ENCODE assay signal across 18 cellular contexts in genomic region chr15:88641959-88642452, GRCh38. TPM values are rescaled to one million over a fixed set of nuclear protein-coding genes. Genes with fewer than 3 reads are reported as not detected.
DNase-seq lines count a peak whose midpoint lies in the region; ATAC-seq and TF ChIP-seq lines count a peak whose summit lies in the region.
"Had no signal": no experiment of that assay in that cellular context is flagged by ENCODE, and none has a peak within 500 bp of the region (broad histone marks: within the 10 kb centered on the region; RNA-seq: fewer than 3 reads in every experiment).

No MANE protein-coding gene starts in this region.

- POLR2A ChIA-PET in activated CD8-positive, alpha-beta T cell treated with anti-CD3 and anti-CD28 coated beads, Interleukin-2, amount 10 ng/mL, durations not matched to agents 7 days and 5 days (lab: Charles Lee), result no interaction called here
- POLR2A ChIA-PET in naive thymus-derived CD4-positive, alpha-beta T cell (lab: Charles Lee), result no interaction called here

- peaks cover 87% of the 10 kb centered on the region for H3K79me2 ChIP-seq in DOHH2 (ENCODE audit: control insufficient read depth, low read length)

- H4K20me1 ChIP-seq in DOHH2 (ENCODE audit: control insufficient read depth, insufficient read depth, low read depth, low read length), result no peaks in the 10 kb centered on the region

- H3K36me3 ChIP-seq in CD4-positive, CD25-positive, alpha-beta regulatory T cell (ENCODE audit: control insufficient read depth, insufficient read depth, low read length), result peaks cover 48% of the 10 kb centered on the region
- peaks cover 77% of the 10 kb centered on the region for H3K36me3 ChIP-seq in DOHH2 (ENCODE audit: control insufficient read depth, low read length)
- H3K36me3 ChIP-seq in naive thymus-derived CD4-positive, alpha-beta T cell (ENCODE audit: control insufficient read depth in 2 of 3, insufficient read depth in 3 of 3, low read length in 3 of 3), result peaks cover 3 to 22% (median 22%) of the 10 kb centered on the region in 3 experiments
- H3K36me3 ChIP-seq: brain microvascular endothelial cell, thoracic aorta had no signal

- no peak for TF ChIP-seq CTCF in DOHH2 (IDR thresholded peaks at IDR 0.05; ENCODE audit: low read depth, low read length, poor library complexity, severe bottlenecking)

- peak overlapping the region; percentile 50 for H3K4me3 ChIP-seq in CD4-positive, CD25-positive, alpha-beta regulatory T cell (ENCODE audit: low read depth, low read length)
- peak overlapping the region; percentile 87 for H3K4me3 ChIP-seq in DOHH2 (ENCODE audit: low read length)
- no peak overlapping the region for H3K4me3 ChIP-seq in naive thymus-derived CD4-positive, alpha-beta T cell (ENCODE audit: low read length)
- H3K4me3 ChIP-seq: smooth muscle cell, thoracic aorta had no signal

- H3K36me3 Mint-ChIP-seq in CD4-positive, CD25-positive, alpha-beta regulatory T cell, result peaks cover 48% of the 10 kb centered on the region
- H3K36me3 Mint-ChIP-seq in activated CD8-positive, alpha-beta T cell treated with anti-CD3 and anti-CD28 coated beads, Interleukin-2, amount 10 ng/mL, durations not matched to agents 7 days and 5 days (ENCODE audit: low read depth), result peaks cover 52% of the 10 kb centered on the region
- H3K36me3 Mint-ChIP-seq in naive thymus-derived CD4-positive, alpha-beta T cell, result peaks cover 12 to 46% (median 34%) of the 10 kb centered on the region in 5 donors

- H3K4me3 Mint-ChIP-seq in CD4-positive, CD25-positive, alpha-beta regulatory T cell, result peak overlapping the region; percentile 66 to 78 (median 70)
- H3K4me3 Mint-ChIP-seq in activated CD8-positive, alpha-beta T cell treated with anti-CD3 and anti-CD28 coated beads, Interleukin-2, amount 10 ng/mL, durations not matched to agents 7 days and 5 days, result peak overlapping the region; percentile 17
- H3K4me3 Mint-ChIP-seq in naive thymus-derived CD4-positive, alpha-beta T cell, result peak overlapping the region; percentile 36 to 71 (median 60)

- ATAC-seq in CD4-positive, CD25-positive, alpha-beta regulatory T cell (ENCODE audit: low read depth in 2 of 2), result no peak
- no peak for ATAC-seq in activated CD8-positive, alpha-beta T cell treated with anti-CD3 and anti-CD28 coated beads, Interleukin-2, amount 10 ng/mL, durations not matched to agents 7 days and 5 days
- ATAC-seq in naive thymus-derived CD4-positive, alpha-beta T cell, result no peak
- ATAC-seq in GM21390 (IDR thresholded peaks at IDR 0.05; ENCODE audit: unreplicated experiment) (no peak), HG02973 (IDR thresholded peaks at IDR 0.05; ENCODE audit: unreplicated experiment) (no peak)

- H3K27me3 Mint-ChIP-seq in CD4-positive, CD25-positive, alpha-beta regulatory T cell, result no peaks in the 10 kb centered on the region
- no peaks in the 10 kb centered on the region for H3K27me3 Mint-ChIP-seq in activated CD8-positive, alpha-beta T cell treated with anti-CD3 and anti-CD28 coated beads, Interleukin-2, amount 10 ng/mL, durations not matched to agents 7 days and 5 days (ENCODE audit: low read depth)
- H3K27me3 Mint-ChIP-seq in naive thymus-derived CD4-positive, alpha-beta T cell, result peaks cover 0 to 2% (median 0%) of the 10 kb centered on the region in 5 donors

- CTCF ChIA-PET in activated CD8-positive, alpha-beta T cell treated with anti-CD3 and anti-CD28 coated beads, Interleukin-2, amount 10 ng/mL, durations not matched to agents 7 days and 5 days (lab: Charles Lee), result no interaction called here
- CTCF ChIA-PET in naive thymus-derived CD4-positive, alpha-beta T cell (lab: Charles Lee), result no interaction called here

- intact Hi-C loops in naive thymus-derived CD4-positive, alpha-beta T cell (cut with micrococcal nuclease), result no loop called here

- DNase-seq in CD4-positive, CD25-positive, alpha-beta regulatory T cell, result no peak
- DNase-seq in activated CD8-positive, alpha-beta T cell treated with anti-CD3 and anti-CD28 coated beads, Interleukin-2, amount 10 ng/mL, durations not matched to agents 7 days and 5 days, result no peak
- DNase-seq in naive thymus-derived CD4-positive, alpha-beta T cell, result no peak
- no peak for DNase-seq in ecto neural progenitor cell (ENCODE audit: low spot score)
- DNase-seq: activated CD8-positive, alpha-beta memory T cell treated with anti-CD3 and anti-CD28 coated beads for 24 hours; AML-193; brain microvascular endothelial cell; cortex of kidney; DMS153; foreskin melanocyte; mesendoderm; NCI-H146; stimulated activated CD4-positive, alpha-beta T cell treated with anti-CD3 and anti-CD28 coated beads, Interleukin-4, amount 100 ng/mL, for 4 hours had no signal

- H3K4me1 ChIP-seq in CD4-positive, CD25-positive, alpha-beta regulatory T cell (ENCODE audit: control insufficient read depth, insufficient read depth, low read length, poor library complexity, severe bottlenecking), result peaks cover 91% of the 10 kb centered on the region
- peaks cover 91% of the 10 kb centered on the region for H3K4me1 ChIP-seq in DOHH2 (ENCODE audit: control insufficient read depth, low read length)
- H3K4me1 ChIP-seq in naive thymus-derived CD4-positive, alpha-beta T cell (ENCODE audit: control insufficient read depth in 2 of 2, insufficient read depth in 2 of 2, low read length in 2 of 2), result peaks cover 47 to 73% of the 10 kb centered on the region in 2 donors

- peak overlapping the region; percentile 51 to 99 (median 86) for H3K27ac Mint-ChIP-seq in CD4-positive, CD25-positive, alpha-beta regulatory T cell
- peak overlapping the region; percentile 69 for H3K27ac Mint-ChIP-seq in activated CD8-positive, alpha-beta T cell treated with anti-CD3 and anti-CD28 coated beads, Interleukin-2, amount 10 ng/mL, durations not matched to agents 7 days and 5 days
- H3K27ac Mint-ChIP-seq in naive thymus-derived CD4-positive, alpha-beta T cell, result peak overlapping the region; percentile 60 to 100 (median 90)

- peaks cover 0 to under 1% (median 0%) of the 10 kb centered on the region in 7 donors for H3K9me3 Mint-ChIP-seq in CD4-positive, CD25-positive, alpha-beta regulatory T cell
- H3K9me3 Mint-ChIP-seq in activated CD8-positive, alpha-beta T cell treated with anti-CD3 and anti-CD28 coated beads, Interleukin-2, amount 10 ng/mL, durations not matched to agents 7 days and 5 days (ENCODE audit: insufficient read depth), result no peaks in the 10 kb centered on the region
- H3K9me3 Mint-ChIP-seq in naive thymus-derived CD4-positive, alpha-beta T cell, result peaks cover 0 to 4% (median 0%) of the 10 kb centered on the region in 11 donors

- peaks cover 18 to 90% (median 59%) of the 10 kb centered on the region in 4 donors for H3K4me1 Mint-ChIP-seq in CD4-positive, CD25-positive, alpha-beta regulatory T cell
- H3K4me1 Mint-ChIP-seq in activated CD8-positive, alpha-beta T cell treated with anti-CD3 and anti-CD28 coated beads, Interleukin-2, amount 10 ng/mL, durations not matched to agents 7 days and 5 days (ENCODE audit: low read depth), result peaks cover 73% of the 10 kb centered on the region
- peaks cover 61 to 89% (median 71%) of the 10 kb centered on the region in 7 donors for H3K4me1 Mint-ChIP-seq in naive thymus-derived CD4-positive, alpha-beta T cell

- no peaks in the 10 kb centered on the region for H3K9me2 ChIP-seq in DOHH2 (replicated peaks; ENCODE audit: control insufficient read depth, low read length)

- no peaks in the 10 kb centered on the region for H3K9me3 ChIP-seq in CD4-positive, CD25-positive, alpha-beta regulatory T cell (ENCODE audit: control insufficient read depth in 2 of 2, low read length in 2 of 2)
- H3K9me3 ChIP-seq in DOHH2 (ENCODE audit: control insufficient read depth, insufficient read depth, low read length), result no peaks in the 10 kb centered on the region
- H3K9me3 ChIP-seq in naive thymus-derived CD4-positive, alpha-beta T cell (ENCODE audit: control insufficient read depth in 2 of 3, low read length in 3 of 3), result no peaks in the 10 kb centered on the region
- H3K9me3 ChIP-seq: thoracic aorta had no signal

- peaks cover 66% of the 10 kb centered on the region for H3F3A ChIP-seq in DOHH2 (ENCODE audit: control insufficient read depth, insufficient read depth)

- H3K27me3 ChIP-seq in CD4-positive, CD25-positive, alpha-beta regulatory T cell (ENCODE audit: control insufficient read depth, insufficient read depth, low read length), result no peaks in the 10 kb centered on the region
- no peaks in the 10 kb centered on the region for H3K27me3 ChIP-seq in DOHH2 (ENCODE audit: control insufficient read depth, low read length)
- H3K27me3 ChIP-seq in naive thymus-derived CD4-positive, alpha-beta T cell (ENCODE audit: control insufficient read depth in 2 of 2, insufficient read depth in 2 of 2, low read length in 2 of 2), result no peaks in the 10 kb centered on the region
- H3K27me3 ChIP-seq: brain microvascular endothelial cell had no signal

- H3K27ac ChIP-seq in CD4-positive, CD25-positive, alpha-beta regulatory T cell (ENCODE audit: insufficient read depth, low read length, poor library complexity, severe bottlenecking), result peak overlapping the region; percentile 100
- H3K27ac ChIP-seq in DOHH2 (ENCODE audit: low read depth, low read length), result peak overlapping the region; percentile 97
- H3K27ac ChIP-seq in naive thymus-derived CD4-positive, alpha-beta T cell (ENCODE audit: low read depth, low read length), result peak overlapping the region; percentile 99
- H3K27ac ChIP-seq: brain microvascular endothelial cell, thoracic aorta had no signal

- H3K4me2 ChIP-seq in DOHH2 (ENCODE audit: low read length), result peak overlapping the region; percentile 99
- H3K4me2 ChIP-seq: smooth muscle cell had no signal

RNA-seq across cellular contexts. Expression of gene ISG20, which starts 3.2 kb away (rescaled TPM):
- 257 TPM for total RNA-seq in CD4-positive, CD25-positive, alpha-beta regulatory T cell
- polyA plus RNA-seq in CD4-positive, CD25-positive, alpha-beta regulatory T cell, result 100 to 1,000 TPM; 724 to 832 (median 792) TPM
- 100 to 1,000 TPM; 141 to 151 TPM for total RNA-seq in activated CD8-positive, alpha-beta T cell treated with anti-CD3 and anti-CD28 coated beads, Interleukin-2, amount 10 ng/mL, durations not matched to agents 7 days and 5 days
- total RNA-seq in naive thymus-derived CD4-positive, alpha-beta T cell, result 100 to 1,000 TPM in 4 of 5 experiments, 10 to 100 TPM in 1; 92.5 to 160 (median 149) TPM
- polyA plus RNA-seq in naive thymus-derived CD4-positive, alpha-beta T cell, result 100 to 1,000 TPM; 344 to 415 TPM

RNA-seq across cellular contexts. Expression of gene AEN, which starts 20.9 kb away (rescaled TPM):
- total RNA-seq in CD4-positive, CD25-positive, alpha-beta regulatory T cell, result 52.4 TPM
- 10 to 100 TPM; 28.7 to 37.7 (median 35.4) TPM for polyA plus RNA-seq in CD4-positive, CD25-positive, alpha-beta regulatory T cell
- 10 to 100 TPM; 52.6 to 53.2 TPM for total RNA-seq in activated CD8-positive, alpha-beta T cell treated with anti-CD3 and anti-CD28 coated beads, Interleukin-2, amount 10 ng/mL, durations not matched to agents 7 days and 5 days
- 10 to 100 TPM; 29.6 to 52.1 (median 44.2) TPM for total RNA-seq in naive thymus-derived CD4-positive, alpha-beta T cell
- polyA plus RNA-seq in naive thymus-derived CD4-positive, alpha-beta T cell, result 10 to 100 TPM; 20.2 to 31.7 TPM

Comparison
In these comparisons a context has a peak if more than half of its experiments do, and no peak if none do; other contexts are left out.
1. H3K4me3 Mint-ChIP-seq: peak in every context shown above with its lines; median percentile 70 in CD4-positive, CD25-positive, alpha-beta regulatory T cell; 60 in naive thymus-derived CD4-positive, alpha-beta T cell; 17 in activated CD8-positive, alpha-beta T cell treated with anti-CD3 and anti-CD28 coated beads, Interleukin-2, amount 10 ng/mL, durations not matched to agents 7 days and 5 days.